In genomic region chr15:40904552-40905201, GRCh38 we compare ENCODE assay signal across 2 cellular contexts.
TF ChIP-seq lines count a peak whose summit lies in the region.

No MANE protein-coding gene starts in this region.

TF ChIP-seq in HCT116, 20 proteins besides CTCF, POLR2A, EP300 and RAD21 (continued from another document):
- TF ChIP-seq POLR2AphosphoS5 (IDR thresholded peaks at IDR 0.05; ENCODE audit: low read depth, low read length) (no peak), EGR1 (IDR thresholded peaks at IDR 0.05; ENCODE audit: low read depth) (no peak)
- TF ChIP-seq, protein P1, sequence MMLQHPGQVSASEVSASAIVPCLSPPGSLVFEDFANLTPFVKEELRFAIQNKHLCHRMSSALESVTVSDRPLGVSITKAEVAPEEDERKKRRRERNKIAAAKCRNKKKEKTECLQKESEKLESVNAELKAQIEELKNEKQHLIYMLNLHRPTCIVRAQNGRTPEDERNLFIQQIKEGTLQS (IDR thresholded peaks at IDR 0.05): no peak

TF ChIP-seq in WTC11, 78 proteins besides CTCF, POLR2A, EP300 and RAD21 (continued from another document):
- TF ChIP-seq, protein P2, sequence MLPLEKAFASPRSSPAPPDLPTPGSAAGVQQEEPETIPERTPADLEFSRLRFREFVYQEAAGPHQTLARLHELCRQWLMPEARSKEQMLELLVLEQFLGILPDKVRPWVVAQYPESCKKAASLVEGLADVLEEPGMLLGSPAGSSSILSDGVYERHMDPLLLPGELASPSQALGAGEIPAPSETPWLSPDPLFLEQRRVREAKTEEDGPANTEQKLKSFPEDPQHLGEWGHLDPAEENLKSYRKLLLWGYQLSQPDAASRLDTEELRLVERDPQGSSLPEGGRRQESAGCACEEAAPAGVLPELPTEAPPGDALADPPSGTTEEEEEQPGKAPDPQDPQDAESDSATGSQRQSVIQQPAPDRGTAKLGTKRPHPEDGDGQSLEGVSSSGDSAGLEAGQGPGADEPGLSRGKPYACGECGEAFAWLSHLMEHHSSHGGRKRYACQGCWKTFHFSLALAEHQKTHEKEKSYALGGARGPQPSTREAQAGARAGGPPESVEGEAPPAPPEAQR (CRISPR knock-in tag; IDR thresholded peaks at IDR 0.05): no peak
- no peak for TF ChIP-seq ATF6 (CRISPR knock-in tag; IDR thresholded peaks at IDR 0.05)
- no peak for TF ChIP-seq FOXP1 (CRISPR knock-in tag; IDR thresholded peaks at IDR 0.05; ENCODE audit: borderline replicate concordance)
- TF ChIP-seq KAT7 (CRISPR knock-in tag; IDR thresholded peaks at IDR 0.05; ENCODE audit: borderline replicate concordance): no peak
- TF ChIP-seq, protein P3, sequence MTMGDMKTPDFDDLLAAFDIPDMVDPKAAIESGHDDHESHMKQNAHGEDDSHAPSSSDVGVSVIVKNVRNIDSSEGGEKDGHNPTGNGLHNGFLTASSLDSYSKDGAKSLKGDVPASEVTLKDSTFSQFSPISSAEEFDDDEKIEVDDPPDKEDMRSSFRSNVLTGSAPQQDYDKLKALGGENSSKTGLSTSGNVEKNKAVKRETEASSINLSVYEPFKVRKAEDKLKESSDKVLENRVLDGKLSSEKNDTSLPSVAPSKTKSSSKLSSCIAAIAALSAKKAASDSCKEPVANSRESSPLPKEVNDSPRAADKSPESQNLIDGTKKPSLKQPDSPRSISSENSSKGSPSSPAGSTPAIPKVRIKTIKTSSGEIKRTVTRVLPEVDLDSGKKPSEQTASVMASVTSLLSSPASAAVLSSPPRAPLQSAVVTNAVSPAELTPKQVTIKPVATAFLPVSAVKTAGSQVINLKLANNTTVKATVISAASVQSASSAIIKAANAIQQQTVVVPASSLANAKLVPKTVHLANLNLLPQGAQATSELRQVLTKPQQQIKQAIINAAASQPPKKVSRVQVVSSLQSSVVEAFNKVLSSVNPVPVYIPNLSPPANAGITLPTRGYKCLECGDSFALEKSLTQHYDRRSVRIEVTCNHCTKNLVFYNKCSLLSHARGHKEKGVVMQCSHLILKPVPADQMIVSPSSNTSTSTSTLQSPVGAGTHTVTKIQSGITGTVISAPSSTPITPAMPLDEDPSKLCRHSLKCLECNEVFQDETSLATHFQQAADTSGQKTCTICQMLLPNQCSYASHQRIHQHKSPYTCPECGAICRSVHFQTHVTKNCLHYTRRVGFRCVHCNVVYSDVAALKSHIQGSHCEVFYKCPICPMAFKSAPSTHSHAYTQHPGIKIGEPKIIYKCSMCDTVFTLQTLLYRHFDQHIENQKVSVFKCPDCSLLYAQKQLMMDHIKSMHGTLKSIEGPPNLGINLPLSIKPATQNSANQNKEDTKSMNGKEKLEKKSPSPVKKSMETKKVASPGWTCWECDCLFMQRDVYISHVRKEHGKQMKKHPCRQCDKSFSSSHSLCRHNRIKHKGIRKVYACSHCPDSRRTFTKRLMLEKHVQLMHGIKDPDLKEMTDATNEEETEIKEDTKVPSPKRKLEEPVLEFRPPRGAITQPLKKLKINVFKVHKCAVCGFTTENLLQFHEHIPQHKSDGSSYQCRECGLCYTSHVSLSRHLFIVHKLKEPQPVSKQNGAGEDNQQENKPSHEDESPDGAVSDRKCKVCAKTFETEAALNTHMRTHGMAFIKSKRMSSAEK (CRISPR knock-in tag; IDR thresholded peaks at IDR 0.05; ENCODE audit: borderline replicate concordance): no peak
- no peak for TF ChIP-seq ZNF396 (CRISPR knock-in tag; IDR thresholded peaks at IDR 0.05; ENCODE audit: borderline replicate concordance)
- TF ChIP-seq EMX1 (CRISPR knock-in tag; IDR thresholded peaks at IDR 0.05): no peak
- no peak for TF ChIP-seq FOXK1 (CRISPR knock-in tag; IDR thresholded peaks at IDR 0.05)
- TF ChIP-seq, protein P4, sequence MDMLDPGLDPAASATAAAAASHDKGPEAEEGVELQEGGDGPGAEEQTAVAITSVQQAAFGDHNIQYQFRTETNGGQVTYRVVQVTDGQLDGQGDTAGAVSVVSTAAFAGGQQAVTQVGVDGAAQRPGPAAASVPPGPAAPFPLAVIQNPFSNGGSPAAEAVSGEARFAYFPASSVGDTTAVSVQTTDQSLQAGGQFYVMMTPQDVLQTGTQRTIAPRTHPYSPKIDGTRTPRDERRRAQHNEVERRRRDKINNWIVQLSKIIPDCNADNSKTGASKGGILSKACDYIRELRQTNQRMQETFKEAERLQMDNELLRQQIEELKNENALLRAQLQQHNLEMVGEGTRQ (CRISPR knock-in tag; IDR thresholded peaks at IDR 0.05): no peak
- TF ChIP-seq ETV6 (CRISPR knock-in tag; IDR thresholded peaks at IDR 0.05): no peak
- TF ChIP-seq TEAD4 (CRISPR knock-in tag; IDR thresholded peaks at IDR 0.05): no peak
